In the genomic region with DNA sequence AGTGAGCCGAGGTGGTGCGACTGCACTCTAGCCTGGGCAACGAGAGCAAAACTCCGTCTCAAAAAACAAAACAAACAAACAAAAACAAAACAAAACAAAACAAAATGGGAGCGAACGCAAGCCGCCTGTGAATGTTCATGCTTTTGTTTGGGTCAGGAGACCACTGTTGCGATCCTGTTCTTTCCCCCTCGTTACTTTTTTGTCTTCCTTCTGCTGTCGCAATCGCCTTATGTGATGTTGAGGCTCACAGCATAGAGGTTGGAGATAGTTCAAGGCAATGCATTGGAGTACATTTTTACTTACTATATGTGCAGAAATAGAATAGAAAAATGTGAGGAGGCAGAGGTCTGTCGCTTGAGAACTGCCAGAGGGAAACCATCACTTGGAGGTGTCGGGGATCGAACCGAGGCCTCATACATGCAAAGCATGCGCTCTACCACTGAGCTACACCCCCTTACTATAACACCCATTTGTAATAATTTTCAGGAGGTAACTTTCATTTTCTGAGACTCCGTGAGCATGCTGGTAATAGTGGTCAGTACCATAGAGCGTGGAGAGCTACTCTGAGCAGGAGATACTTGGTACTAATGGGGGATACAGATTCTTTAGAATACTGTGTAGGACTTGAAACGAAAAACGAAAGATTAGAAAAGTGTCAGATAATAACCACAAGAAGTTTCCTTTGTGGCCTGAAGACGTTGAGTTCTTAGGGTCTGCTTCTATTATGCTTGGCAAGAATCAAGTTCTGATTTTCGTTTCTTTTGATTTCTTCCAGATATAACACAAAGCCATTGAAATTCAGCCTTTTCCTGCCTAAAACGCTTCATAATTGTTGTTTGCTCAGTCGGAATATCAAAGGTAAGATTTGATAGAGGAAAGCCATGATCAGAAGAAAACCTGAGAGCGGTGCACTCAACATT, we compare ENCODE assay signal across 8 cellular contexts.
A peak's percentile ranks its signal among the peaks of the same experiment; 100 is the strongest.
DNase-seq lines count a peak whose midpoint lies in the region; ATAC-seq and TF ChIP-seq lines count a peak whose summit lies in the region.

No MANE protein-coding gene starts in this region.

- no peaks in the 10 kb centered on the region for H3K36me3 Mint-ChIP-seq in HFFc6 (ENCODE audit: low read depth)
- H3K36me3 Mint-ChIP-seq in CD4-positive, alpha-beta T cell (ENCODE audit: low read depth), result peaks cover under 1% of the 10 kb centered on the region

- peaks cover 12% of the 10 kb centered on the region for H3K4me1 Mint-ChIP-seq in HFFc6 (ENCODE audit: low read depth)
- H3K4me1 Mint-ChIP-seq in CD4-positive, alpha-beta T cell (ENCODE audit: low read depth), result no peaks in the 10 kb centered on the region

- TF ChIP-seq CTCF in HFFc6 (IDR thresholded peaks at IDR 0.05) (no peak), Panc1 (IDR thresholded peaks at IDR 0.05) (no peak), fibroblast of the aortic adventitia (IDR thresholded peaks at IDR 0.05; ENCODE audit: insufficient read depth, low read length) (no peak), gastroesophageal sphincter (IDR thresholded peaks at IDR 0.05) (no peak)
- no peak for TF ChIP-seq CTCF in CD4-positive, alpha-beta T cell (IDR thresholded peaks at IDR 0.05)

- H3K27me3 ChIP-seq in Panc1 (ENCODE audit: control insufficient read depth, insufficient read depth, low read length), result no peaks in the 10 kb centered on the region
- H3K27me3 ChIP-seq in gastroesophageal sphincter, result peaks cover 94% of the 10 kb centered on the region
- peaks cover 56% of the 10 kb centered on the region for H3K27me3 ChIP-seq in CD4-positive, alpha-beta T cell (ENCODE audit: control insufficient read depth, insufficient read depth, low read length)
- H3K27me3 ChIP-seq in SJCRH30, result no peaks in the 10 kb centered on the region

- BruUV-seq in Panc1 (replicated peaks; lab: Mats Ljungman, UMichigan), result no TSS peak

- H3K4me3 Mint-ChIP-seq in HFFc6, result peak overlapping the region; percentile 84
- no peak overlapping the region for H3K4me3 Mint-ChIP-seq in CD4-positive, alpha-beta T cell

- no peak for TF ChIP-seq EP300 in gastroesophageal sphincter (IDR thresholded peaks at IDR 0.05)

- POLR2A ChIA-PET in Panc1 (lab: Charles Lee), result interaction anchor here (0.5 kb wide), 1 partner anchor 59 kb away, joined by 3 read pairs; no protein-coding TSS in a partner anchor
- POLR2A ChIA-PET in CD4-positive, alpha-beta T cell (lab: Charles Lee), result no interaction called here

- DNase-seq in DMS114 treated with DMSO at 0.1 percent for 48 hours (lab: John Stamatoyannopoulos, UW; ENCODE audit: unreplicated experiment) (peak; percentile 66), HFFc6 (peak; percentile 91), Panc1 (ENCODE audit: low read depth, low spot score) (peak; percentile 97), fibroblast of the aortic adventitia (ENCODE audit: low read depth) (peak; percentile 33), SJCRH30 (no peak), GM03348 (ENCODE audit: low spot score) (no peak)
- DNase-seq in CD4-positive, alpha-beta T cell, result no peak

- H3K4me3 ChIP-seq in Panc1 (ENCODE audit: low read depth in 2 of 2, low read length in 2 of 2) (peak overlapping the region; percentile 61 to 92), fibroblast of the aortic adventitia (ENCODE audit: low read depth, low read length) (no peak overlapping the region), gastroesophageal sphincter (no peak overlapping the region), SJCRH30 (no peak overlapping the region)

- peaks cover 17% of the 10 kb centered on the region for H3K4me1 ChIP-seq in Panc1 (ENCODE audit: control insufficient read depth, insufficient read depth, low read length)
- H3K4me1 ChIP-seq in gastroesophageal sphincter, result no peaks in the 10 kb centered on the region
- no peaks in the 10 kb centered on the region for H3K4me1 ChIP-seq in SJCRH30

- no peaks in the 10 kb centered on the region for H3K9me3 Mint-ChIP-seq in HFFc6
- peaks cover 10% of the 10 kb centered on the region for H3K9me3 Mint-ChIP-seq in CD4-positive, alpha-beta T cell

- intact Hi-C loops in Panc1 (cut with micrococcal nuclease; ENCODE audit: unreplicated experiment), result loop anchor here (5.0 kb wide), 1 partner anchor 115 kb away; no protein-coding TSS in a partner anchor
- intact Hi-C loops in CD4-positive, alpha-beta T cell (cut with DNase I, micrococcal nuclease), result loop anchor here in 1 of 2 experiments (10.0 kb wide), 1 partner anchor 1508 kb away; no protein-coding TSS in a partner anchor

- H3K27ac Mint-ChIP-seq in HFFc6, result no peak overlapping the region; the same call in 1 of the 2 replicates
- H3K27ac Mint-ChIP-seq in CD4-positive, alpha-beta T cell, result no peak overlapping the region

- no peaks in the 10 kb centered on the region; the same call in 1 of the 2 replicates for H3K36me3 ChIP-seq in Panc1 (ENCODE audit: control insufficient read depth, insufficient read depth, low read length)
- H3K36me3 ChIP-seq in gastroesophageal sphincter, result no peaks in the 10 kb centered on the region
- H3K36me3 ChIP-seq in SJCRH30, result no peaks in the 10 kb centered on the region

- no peak for TF ChIP-seq POLR2A in gastroesophageal sphincter (IDR thresholded peaks at IDR 0.05)

- H3K27ac ChIP-seq in Panc1 (ENCODE audit: low read length) (peak overlapping the region; percentile 41; the same call in 1 of the 2 replicates), gastroesophageal sphincter (no peak overlapping the region), SJCRH30 (no peak overlapping the region)
- no peak overlapping the region for H3K27ac ChIP-seq in CD4-positive, alpha-beta T cell (ENCODE audit: low read depth, low read length)

- CTCF ChIA-PET in Panc1 (lab: Charles Lee), result no interaction called here
- CTCF ChIA-PET in CD4-positive, alpha-beta T cell (lab: Charles Lee), result interaction anchor here (1.1 kb wide), 1 partner anchor 88 kb away, joined by 3 read pairs; no protein-coding TSS in a partner anchor

- peaks cover 13% of the 10 kb centered on the region for H3K27me3 Mint-ChIP-seq in HFFc6 (ENCODE audit: insufficient read depth)
- peaks cover 85% of the 10 kb centered on the region for H3K27me3 Mint-ChIP-seq in CD4-positive, alpha-beta T cell

- in situ Hi-C loops in Panc1 (cut with HindIII; ENCODE audit: low pct_unique_long_range_greater_than_20kb, low sequenced_read_pairs), result no loop called here

- WGBS in gastroesophageal sphincter (ENCODE audit: low coverage in 1 of 2), 2 donors, result 29 to 34% methylated on average over 21 to 24 of the region's 25 CpGs

- H3K9me3 ChIP-seq in Panc1 (ENCODE audit: control insufficient read depth, insufficient read depth, low read depth, low read length) (no peaks in the 10 kb centered on the region), gastroesophageal sphincter (peaks cover 0 to 13% (median 0%) of the 10 kb centered on the region in 3 donors), SJCRH30 (replicated peaks) (no peaks in the 10 kb centered on the region)
- H3K9me3 ChIP-seq in CD4-positive, alpha-beta T cell (ENCODE audit: control insufficient read depth, low read length), result peaks cover 6% of the 10 kb centered on the region

- ATAC-seq in Panc1 (peak; percentile 98), gastroesophageal sphincter (no peak)
- ATAC-seq in CD4-positive, alpha-beta T cell (ENCODE audit: poor library complexity), result no peak

Comparison
In these comparisons a context has a peak if more than half of its experiments do, and no peak if none do; other contexts are left out.
1. DNase-seq: peak in DMS114 treated with DMSO at 0.1 percent for 48 hours (single experiment), HFFc6 (single experiment), Panc1 (single experiment) and fibroblast of the aortic adventitia (single experiment); none in CD4-positive, alpha-beta T cell (0 of 10), SJCRH30 (0 of 2) and GM03348 (single experiment).
2. H3K4me3 ChIP-seq: peak in Panc1 (2 of 2); none in fibroblast of the aortic adventitia (single experiment), gastroesophageal sphincter (0 of 2) and SJCRH30 (single experiment).